In genomic region chr11:9672288-9672916, GRCh38 we compare ENCODE assay signal across 11 cellular contexts.
"Had no signal": no experiment of that assay in that cellular context is flagged by ENCODE, and none has a peak within 500 bp of the region (broad histone marks: within the 10 kb centered on the region; RNA-seq: fewer than 3 reads in every experiment).

No MANE protein-coding gene starts in this region.

- H3K4me3 ChIP-seq: heart right ventricle, neural progenitor cell, pancreas had no signal

- H3K36me3 ChIP-seq: brain microvascular endothelial cell, neural progenitor cell, pancreas had no signal

- H3K27me3 ChIP-seq: brain microvascular endothelial cell, heart right ventricle, neural progenitor cell, pancreas had no signal

- H3K27ac ChIP-seq: brain microvascular endothelial cell, heart right ventricle, neural progenitor cell, pancreas had no signal

- ATAC-seq: pancreas, SK-N-SH treated with all-trans-retinoic acid at 6 μM for 48 hours had no signal

- H3K4me2 ChIP-seq: neural progenitor cell had no signal

- H3K4me1 ChIP-seq: pancreas had no signal

- H3K9me3 ChIP-seq: pancreas had no signal

- DNase-seq: activated CD4-positive, alpha-beta T cell treated with anti-CD3 and anti-CD28 coated beads, Interleukin-2, amount 10 ng/mL, durations not matched to agents 7 days and 5 days; activated gamma-delta T cell treated with Interleukin-2 at 50 U/mL for 16 hours; activated T-cell treated with anti-CD3 and anti-CD28 coated beads, Interleukin-2, amount 50 U/mL, for 1 hour; amygdala; brain microvascular endothelial cell; effector memory CD4-positive, alpha-beta T cell; heart right ventricle; islet precursor cell; pancreas had no signal
